ENCODE assay signal across 1 cellular context in genomic region chr1:151909167-151910149, GRCh38.
TF ChIP-seq lines count a peak whose summit lies in the region.

TSS of gene THEM4 (minus strand) at chr1:151909511. CDS start at chr1:151909458, 53 bp downstream.

TF ChIP-seq in HepG2, 621 proteins besides CTCF, POLR2A, EP300 and RAD21 (continued from another document and continues in another):
- peak; percentile 25; the same call in 1 of the 2 replicates for TF ChIP-seq ZBTB4 (CRISPR knock-in tag; IDR thresholded peaks at IDR 0.05; ENCODE audit: borderline replicate concordance)
- peak; percentile 85 for TF ChIP-seq GABPA (IDR thresholded peaks at IDR 0.05; ENCODE audit: low read depth, low read length)
- TF ChIP-seq GABPA (CRISPR knock-in tag; IDR thresholded peaks at IDR 0.05; ENCODE audit: low read depth): peak; percentile 93
- TF ChIP-seq ZNF704 (CRISPR knock-in tag; IDR thresholded peaks at IDR 0.05; ENCODE audit: borderline replicate concordance): no peak
- TF ChIP-seq RXRB (CRISPR knock-in tag; IDR thresholded peaks at IDR 0.05; ENCODE audit: borderline replicate concordance): peak; percentile 73; the same call in 1 of the 2 replicates
- TF ChIP-seq FIP1L1 (IDR thresholded peaks at IDR 0.05; ENCODE audit: borderline replicate concordance, insufficient read depth, low read depth, low read length): no peak
- TF ChIP-seq EED (CRISPR knock-in tag; IDR thresholded peaks at IDR 0.05): no peak
- TF ChIP-seq HOXA9 (CRISPR knock-in tag; IDR thresholded peaks at IDR 0.05; ENCODE audit: borderline replicate concordance): no peak
- no peak for TF ChIP-seq ZBTB44 (CRISPR knock-in tag; IDR thresholded peaks at IDR 0.05)
- TF ChIP-seq ATF1 (CRISPR knock-in tag; IDR thresholded peaks at IDR 0.05): no peak
- TF ChIP-seq RELA (CRISPR knock-in tag; IDR thresholded peaks at IDR 0.05): no peak; the same call in 1 of the 2 replicates
- peak; percentile 90; the same call in 1 of the 2 replicates for TF ChIP-seq MYPOP (CRISPR knock-in tag; IDR thresholded peaks at IDR 0.05)
- TF ChIP-seq ZNF296 (CRISPR knock-in tag; conservative IDR thresholded peaks at IDR 0.05): no peak
- no peak for TF ChIP-seq REXO4 (CRISPR knock-in tag; IDR thresholded peaks at IDR 0.05; ENCODE audit: borderline replicate concordance)
- TF ChIP-seq PITX1 (CRISPR knock-in tag; IDR thresholded peaks at IDR 0.05): peak; percentile 71; the same call in 1 of the 2 replicates
- TF ChIP-seq ZNF337 (CRISPR knock-in tag; IDR thresholded peaks at IDR 0.05; ENCODE audit: borderline replicate concordance, low read depth): no peak
- TF ChIP-seq KLF16 (CRISPR knock-in tag; IDR thresholded peaks at IDR 0.05): peak in 1 of 2 experiments; percentile 73; a peak in 2 of 4 replicates
- TF ChIP-seq ZNF513 (CRISPR knock-in tag; conservative IDR thresholded peaks at IDR 0.05): no peak
- TF ChIP-seq, protein P1, sequence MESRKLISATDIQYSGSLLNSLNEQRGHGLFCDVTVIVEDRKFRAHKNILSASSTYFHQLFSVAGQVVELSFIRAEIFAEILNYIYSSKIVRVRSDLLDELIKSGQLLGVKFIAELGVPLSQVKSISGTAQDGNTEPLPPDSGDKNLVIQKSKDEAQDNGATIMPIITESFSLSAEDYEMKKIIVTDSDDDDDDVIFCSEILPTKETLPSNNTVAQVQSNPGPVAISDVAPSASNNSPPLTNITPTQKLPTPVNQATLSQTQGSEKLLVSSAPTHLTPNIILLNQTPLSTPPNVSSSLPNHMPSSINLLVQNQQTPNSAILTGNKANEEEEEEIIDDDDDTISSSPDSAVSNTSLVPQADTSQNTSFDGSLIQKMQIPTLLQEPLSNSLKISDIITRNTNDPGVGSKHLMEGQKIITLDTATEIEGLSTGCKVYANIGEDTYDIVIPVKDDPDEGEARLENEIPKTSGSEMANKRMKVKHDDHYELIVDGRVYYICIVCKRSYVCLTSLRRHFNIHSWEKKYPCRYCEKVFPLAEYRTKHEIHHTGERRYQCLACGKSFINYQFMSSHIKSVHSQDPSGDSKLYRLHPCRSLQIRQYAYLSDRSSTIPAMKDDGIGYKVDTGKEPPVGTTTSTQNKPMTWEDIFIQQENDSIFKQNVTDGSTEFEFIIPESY (CRISPR knock-in tag; IDR thresholded peaks at IDR 0.05): no peak; the same call in 1 of the 2 replicates
- no peak for TF ChIP-seq HNF1A (IDR thresholded peaks at IDR 0.05; ENCODE audit: low read depth)
- TF ChIP-seq HNF1A (CRISPR knock-in tag; IDR thresholded peaks at IDR 0.05; ENCODE audit: borderline replicate concordance): peak; percentile 69; the same call in 1 of the 2 replicates
- peak; percentile 69; the same call in 1 of the 2 replicates for TF ChIP-seq ZNF614 (CRISPR knock-in tag; IDR thresholded peaks at IDR 0.05; ENCODE audit: borderline replicate concordance)
- TF ChIP-seq DNMT1 (CRISPR knock-in tag; IDR thresholded peaks at IDR 0.05): peak; percentile 93
- TF ChIP-seq, protein P2, sequence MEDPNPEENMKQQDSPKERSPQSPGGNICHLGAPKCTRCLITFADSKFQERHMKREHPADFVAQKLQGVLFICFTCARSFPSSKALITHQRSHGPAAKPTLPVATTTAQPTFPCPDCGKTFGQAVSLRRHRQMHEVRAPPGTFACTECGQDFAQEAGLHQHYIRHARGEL (CRISPR knock-in tag; IDR thresholded peaks at IDR 0.05): no peak
- TF ChIP-seq ZNF570 (CRISPR knock-in tag; IDR thresholded peaks at IDR 0.05; ENCODE audit: borderline replicate concordance): no peak
- peak; percentile 83 for TF ChIP-seq ERF (CRISPR knock-in tag; IDR thresholded peaks at IDR 0.05)
- TF ChIP-seq ZC3H13 (CRISPR knock-in tag; IDR thresholded peaks at IDR 0.05): no peak
- no peak for TF ChIP-seq ARNTL (CRISPR knock-in tag; IDR thresholded peaks at IDR 0.05)
- no peak for TF ChIP-seq ZNF770 (CRISPR knock-in tag; IDR thresholded peaks at IDR 0.05)
- TF ChIP-seq NFE2L2 (IDR thresholded peaks at IDR 0.05; ENCODE audit: low read length): no peak
- no peak for TF ChIP-seq SOX13 (IDR thresholded peaks at IDR 0.05)
- peak in 1 of 2 experiments; percentile 39; a peak in 1 of 4 replicates for TF ChIP-seq SOX13 (CRISPR knock-in tag; conservative IDR thresholded peaks at IDR 0.05 in 1 of 2, IDR thresholded peaks at IDR 0.05 in 1 of 2)
- TF ChIP-seq, protein P3, sequence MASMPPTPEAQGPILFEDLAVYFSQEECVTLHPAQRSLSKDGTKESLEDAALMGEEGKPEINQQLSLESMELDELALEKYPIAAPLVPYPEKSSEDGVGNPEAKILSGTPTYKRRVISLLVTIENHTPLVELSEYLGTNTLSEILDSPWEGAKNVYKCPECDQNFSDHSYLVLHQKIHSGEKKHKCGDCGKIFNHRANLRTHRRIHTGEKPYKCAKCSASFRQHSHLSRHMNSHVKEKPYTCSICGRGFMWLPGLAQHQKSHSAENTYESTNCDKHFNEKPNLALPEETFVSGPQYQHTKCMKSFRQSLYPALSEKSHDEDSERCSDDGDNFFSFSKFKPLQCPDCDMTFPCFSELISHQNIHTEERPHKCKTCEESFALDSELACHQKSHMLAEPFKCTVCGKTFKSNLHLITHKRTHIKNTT (CRISPR knock-in tag; IDR thresholded peaks at IDR 0.05): no peak
- peak; percentile 97 for TF ChIP-seq ZNF670 (CRISPR knock-in tag; IDR thresholded peaks at IDR 0.05; ENCODE audit: borderline replicate concordance)
- TF ChIP-seq ZNF451 (CRISPR knock-in tag; IDR thresholded peaks at IDR 0.05): peak; percentile 83; the same call in 1 of the 2 replicates
- peak; percentile 83; the same call in 1 of the 2 replicates for TF ChIP-seq ZNF430 (CRISPR knock-in tag; IDR thresholded peaks at IDR 0.05)
- TF ChIP-seq ZNF660 (CRISPR knock-in tag; IDR thresholded peaks at IDR 0.05; ENCODE audit: borderline replicate concordance, low read depth): no peak
- TF ChIP-seq NONO (IDR thresholded peaks at IDR 0.05): no peak
- TF ChIP-seq NONO (CRISPR knock-in tag; conservative IDR thresholded peaks at IDR 0.05): peak; percentile 92
- peak; percentile 86 for TF ChIP-seq IKZF5 (CRISPR knock-in tag; IDR thresholded peaks at IDR 0.05)
- TF ChIP-seq ZNF292 (CRISPR knock-in tag; IDR thresholded peaks at IDR 0.05; ENCODE audit: borderline replicate concordance, low read depth): no peak; the same call in 1 of the 2 replicates
- peak; percentile 69 for TF ChIP-seq DMAP1 (CRISPR knock-in tag; IDR thresholded peaks at IDR 0.05)
